Comparison of ENCODE assay signal across 8 cellular contexts in the genomic region with DNA sequence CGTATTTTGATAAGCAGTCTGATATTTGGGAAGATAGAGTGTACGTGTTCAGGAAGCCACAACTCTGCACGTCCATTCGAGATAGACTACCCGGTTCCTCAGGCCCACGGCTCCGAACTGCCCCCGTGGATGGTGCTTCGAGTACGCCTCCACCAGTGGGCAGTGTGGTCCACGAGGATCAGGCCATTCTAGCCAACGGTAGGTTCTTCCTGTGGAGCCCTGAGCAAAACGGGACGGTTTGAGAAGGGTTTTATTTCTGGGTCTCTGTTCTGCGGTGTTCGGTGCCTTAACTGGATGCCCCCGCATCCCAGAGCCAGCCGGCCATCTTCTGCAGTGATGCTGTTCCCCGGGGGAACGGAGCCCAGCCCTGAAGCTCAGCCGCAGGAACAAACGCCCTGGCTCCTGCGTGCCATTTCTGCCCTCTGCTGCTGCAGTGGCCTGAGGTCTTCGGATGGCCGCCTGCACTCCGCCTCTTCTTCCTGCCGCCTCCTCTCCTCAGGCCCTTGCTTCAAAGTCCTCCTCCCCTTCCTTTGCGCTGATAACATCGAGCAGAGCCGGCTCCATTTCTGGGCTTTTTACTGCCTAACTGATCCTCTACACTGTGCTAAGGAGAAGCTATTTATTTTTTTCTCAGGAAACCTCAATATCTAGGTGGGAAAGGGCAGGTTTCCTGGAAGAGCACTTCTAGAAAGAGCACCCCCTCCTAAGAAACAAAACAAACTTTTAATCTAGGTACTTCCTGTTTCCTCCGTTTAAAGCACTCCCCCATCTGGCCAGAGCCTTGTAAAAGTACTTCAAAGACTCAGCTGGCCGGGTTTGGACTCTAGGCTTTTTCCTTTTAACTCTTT. TPM values are rescaled to one million over a fixed set of nuclear protein-coding genes. Genes with fewer than 3 reads are reported as not detected.
DNase-seq lines count a peak whose midpoint lies in the region; ATAC-seq and TF ChIP-seq lines count a peak whose summit lies in the region.

No MANE protein-coding gene starts in this region.

- peaks cover 42% of the 10 kb centered on the region for H3K4me1 Mint-ChIP-seq in mesothelial cell of epicardium

- H3K4me3 ChIP-seq in coronary artery = peak overlapping the region; percentile 57

- peak overlapping the region; percentile 48 for H3K4me3 Mint-ChIP-seq in mesothelial cell of epicardium

- peak overlapping the region; percentile 99 for H3K27ac Mint-ChIP-seq in mesothelial cell of epicardium

- TF ChIP-seq CTCF in coronary artery (IDR thresholded peaks at IDR 0.05) (no peak), mesothelial cell of epicardium (IDR thresholded peaks at IDR 0.05; ENCODE audit: unreplicated experiment) (no peak)

- ATAC-seq in GM21515 (IDR thresholded peaks at IDR 0.05; ENCODE audit: unreplicated experiment) (no peak), GM19452 (IDR thresholded peaks at IDR 0.05; ENCODE audit: unreplicated experiment) (no peak), GM21526 (IDR thresholded peaks at IDR 0.05; ENCODE audit: low FRiP score, unreplicated experiment) (no peak)

- peaks cover 33% of the 10 kb centered on the region for H3K9me3 Mint-ChIP-seq in mesothelial cell of epicardium

- H3K27me3 Mint-ChIP-seq in mesothelial cell of epicardium (ENCODE audit: low read depth) = no peaks in the 10 kb centered on the region

- H3K27ac ChIP-seq in coronary artery = peak overlapping the region in 1 of 2 donors; percentile 55

- peaks cover 13% of the 10 kb centered on the region for H3K36me3 Mint-ChIP-seq in mesothelial cell of epicardium

- peak; percentile 61 for DNase-seq in EL
- DNase-seq in NOMO-1 treated with DMSO at 0.1 percent for 48 hours (lab: John Stamatoyannopoulos, UW; ENCODE audit: unreplicated experiment) = peak; percentile 96
- no peak for DNase-seq in coronary artery (ENCODE audit: low spot score)
- no peak for DNase-seq in mesothelial cell of epicardium (ENCODE audit: low spot score in 2 of 2, unreplicated experiment in 2 of 2)
- DNase-seq in NCI-H2081 treated with DMSO at 0.1 percent for 48 hours (lab: John Stamatoyannopoulos, UW) = no peak

RNA-seq across cellular contexts. Expression of a gene that starts 36.2 kb away (rescaled TPM):
- 5.8 to 6.4 TPM (median 6.1 TPM) in 3 replicates for total RNA-seq in mesothelial cell of epicardium

Comparison
In these comparisons a context has a peak if more than half of its experiments do, and no peak if none do; other contexts are left out.
1. DNase-seq: peak in EL (single experiment) and NOMO-1 treated with DMSO at 0.1 percent for 48 hours (single experiment); none in coronary artery (single experiment), mesothelial cell of epicardium (0 of 2) and NCI-H2081 treated with DMSO at 0.1 percent for 48 hours (single experiment).